In the genomic region with DNA sequence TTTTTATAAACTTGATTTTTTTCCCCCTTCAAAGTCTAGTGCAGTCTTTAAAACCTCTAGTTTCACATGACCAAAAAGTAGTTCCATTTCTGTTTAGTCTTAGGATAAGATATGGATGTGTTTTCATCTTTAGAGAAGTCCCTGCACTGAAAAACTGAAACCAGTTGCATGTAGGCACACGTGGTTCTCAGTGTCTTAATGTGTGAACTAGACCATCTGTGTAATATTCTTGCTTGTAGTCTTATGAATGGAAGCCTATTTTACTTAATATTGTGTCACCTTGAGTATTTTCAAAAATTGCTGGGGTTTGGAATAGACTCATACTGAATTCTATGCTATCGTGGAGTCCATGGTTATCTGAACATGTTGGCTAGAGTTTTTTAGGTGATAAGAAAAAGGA, we compare ENCODE assay signal across 1 cellular context. TPM values are rescaled to one million over a fixed set of nuclear protein-coding genes. Genes with fewer than 3 reads are reported as not detected.
"Had no signal": no experiment of that assay in that cellular context is flagged by ENCODE, and none has a peak within 500 bp of the region (broad histone marks: within the 10 kb centered on the region; RNA-seq: fewer than 3 reads in every experiment).

No MANE protein-coding gene starts in this region.

RNA-seq across cellular contexts. Expression of a gene that starts 56.9 kb away (rescaled TPM):
- total RNA-seq: HT-29 had no signal
